In the genomic region with DNA sequence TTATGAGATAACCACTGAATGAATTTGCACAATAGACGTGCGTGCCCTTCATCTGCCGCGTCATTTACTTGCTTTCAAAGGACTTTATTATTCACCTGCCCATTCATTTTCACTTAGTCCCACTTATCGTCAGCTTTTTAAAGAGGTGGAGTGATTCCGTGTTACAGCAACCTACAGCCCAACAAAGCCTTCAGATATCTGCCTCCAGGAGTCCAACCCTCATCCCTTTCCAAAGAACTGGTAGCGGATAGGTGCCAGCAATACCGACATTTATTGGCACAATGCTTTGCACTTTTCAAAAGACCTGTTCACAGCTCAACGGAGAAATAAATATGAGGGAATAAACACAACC, we compare ENCODE assay signal across 8 cellular contexts. TPM values are rescaled to one million over a fixed set of nuclear protein-coding genes. Genes with fewer than 3 reads are reported as not detected.
A peak's percentile ranks its signal among the peaks of the same experiment; 100 is the strongest.
DNase-seq lines count a peak whose midpoint lies in the region; ATAC-seq, FAIRE-seq and TF ChIP-seq lines count a peak whose summit lies in the region.

No MANE protein-coding gene starts in this region.

- peak overlapping the region; percentile 95 for H3K9ac ChIP-seq in SK-N-MC (ENCODE audit: insufficient read length)

- TF ChIP-seq EP300 in esophagus muscularis mucosa (IDR thresholded peaks at IDR 0.05): no peak

- H3K4me3 ChIP-seq in SK-N-MC: peak overlapping the region; percentile 90
- peak overlapping the region; percentile 74 to 84 (median 76) for H3K4me3 ChIP-seq in esophagus muscularis mucosa
- peak overlapping the region; percentile 86 to 88 for H3K4me3 ChIP-seq in neutrophil (ENCODE audit: low read depth in 1 of 2, low read length in 1 of 2)

- H3K4me1 ChIP-seq in esophagus muscularis mucosa: peaks cover 29 to 43% (median 39%) of the 10 kb centered on the region in 4 donors
- peaks cover 18 to 24% of the 10 kb centered on the region in 2 experiments for H3K4me1 ChIP-seq in neutrophil (ENCODE audit: control insufficient read depth in 1 of 2, insufficient read depth in 1 of 2, low read depth in 1 of 2, low read length in 1 of 2)

- intact Hi-C loops in esophagus muscularis mucosa (cut with DNase I): no loop called here

- peak; percentile 67 for DNase-seq in NCI-H345 (lab: John Stamatoyannopoulos, UW)
- DNase-seq in NCI-H345 treated with DMSO at 0.1 percent for 48 hours (lab: John Stamatoyannopoulos, UW; ENCODE audit: unreplicated experiment): no peak
- no peak for DNase-seq in SK-N-MC (ENCODE audit: low read depth, low spot score)
- DNase-seq in esophagus muscularis mucosa (ENCODE audit: extremely low spot score): no peak
- no peak for DNase-seq in stimulated activated CD4-positive, alpha-beta T cell treated with anti-CD3 and anti-CD28 coated beads, Interleukin-2, amount 100 ng/mL, for 48 hours
- DNase-seq in GM12891 (ENCODE audit: insufficient read length, low spot score): no peak

- H3K27me3 ChIP-seq in esophagus muscularis mucosa: no peaks in the 10 kb centered on the region
- no peaks in the 10 kb centered on the region for H3K27me3 ChIP-seq in neutrophil

- H3K27ac ChIP-seq in SK-N-MC: 0 out of 2 replicates have a peak overlapping the region, but pooled peaks have one; percentile 5
- H3K27ac ChIP-seq in esophagus muscularis mucosa (replicated peaks in 1 of 4): peak overlapping the region; percentile 86 to 90 (median 88)
- H3K27ac ChIP-seq in neutrophil: peak overlapping the region; percentile 74

- TF ChIP-seq CTCF in esophagus muscularis mucosa (IDR thresholded peaks at IDR 0.05): no peak
- TF ChIP-seq CTCF in neutrophil (IDR thresholded peaks at IDR 0.05): no peak

- TF ChIP-seq POLR2A in esophagus muscularis mucosa (IDR thresholded peaks at IDR 0.05; ENCODE audit: low read depth): no peak
- no peak for TF ChIP-seq POLR2A in GM12891 (IDR thresholded peaks at IDR 0.05; ENCODE audit: low read depth, low read length)

- H3K36me3 ChIP-seq in SK-N-MC (ENCODE audit: insufficient read depth, low read length) (peaks cover 20% of the 10 kb centered on the region; the same call in 1 of the 2 replicates), esophagus muscularis mucosa (peaks cover 0 to 3% (median 0%) of the 10 kb centered on the region in 4 donors), neutrophil (peaks cover under 1% of the 10 kb centered on the region)

- peak; percentile 7 for ATAC-seq in HG02973 (IDR thresholded peaks at IDR 0.05; ENCODE audit: unreplicated experiment)

- H3K9me3 ChIP-seq in SK-N-MC (ENCODE audit: low read depth, low read length) (no peaks in the 10 kb centered on the region), esophagus muscularis mucosa (no peaks in the 10 kb centered on the region), neutrophil (no peaks in the 10 kb centered on the region)

- whole genome bisulfite sequencing in esophagus muscularis mucosa: under 1% methylated on average over 9 of the region's 9 CpGs

- no peak for FAIRE-seq in GM12891 (lab: Jason Lieb, UNC)

TF ChIP-seq in GM12891, 5 proteins besides CTCF, POLR2A, EP300 and RAD21:
- TF ChIP-seq PAX5 (IDR thresholded peaks at IDR 0.05; ENCODE audit: insufficient read depth, low read length, severe bottlenecking) (no peak), POU2F2 (IDR thresholded peaks at IDR 0.05; ENCODE audit: low read depth, low read length) (no peak), SPI1 (IDR thresholded peaks at IDR 0.05; ENCODE audit: low read depth, low read length) (no peak), POLR2AphosphoS5 (IDR thresholded peaks at IDR 0.05; ENCODE audit: low read depth, low read length) (no peak), TAF1 (IDR thresholded peaks at IDR 0.05; ENCODE audit: low read depth, low read length) (no peak)

RNA-seq across cellular contexts. Expression of a gene that starts 0.8 kb away (rescaled TPM):
- total RNA-seq in esophagus muscularis mucosa: 10 to 100 TPM; 16.9 to 26.6 (median 21.1) TPM
- 9.6 TPM for polyA plus RNA-seq in GM12891 (2012; ENCODE audit: low read depth, missing spikeins)

RNA-seq across cellular contexts. Expression of a gene that starts 20.4 kb away (rescaled TPM):
- 1 to 10 TPM; 2.1 to 6.3 (median 4.1) TPM for total RNA-seq in esophagus muscularis mucosa
- polyA plus RNA-seq in GM12891 (2012; ENCODE audit: low read depth, missing spikeins): 21.1 TPM

Comparison
In these comparisons a context has a peak if more than half of its experiments do, and no peak if none do; other contexts are left out.
1. H3K27ac ChIP-seq: peak in every context shown above with its lines; median percentile 88 in esophagus muscularis mucosa; 74 in neutrophil; 5 in SK-N-MC.